Comparison of ENCODE assay signal across 15 cellular contexts in genomic region chr2:105777506-105778343, GRCh38. TPM values are rescaled to one million over a fixed set of nuclear protein-coding genes. Genes with fewer than 3 reads are reported as not detected.
A peak's percentile ranks its signal among the peaks of the same experiment; 100 is the strongest.
DNase-seq lines count a peak whose midpoint lies in the region; ATAC-seq and TF ChIP-seq lines count a peak whose summit lies in the region.
"Had no signal": no experiment of that assay in that cellular context is flagged by ENCODE, and none has a peak within 500 bp of the region (broad histone marks: within the 10 kb centered on the region; RNA-seq: fewer than 3 reads in every experiment).

No MANE protein-coding gene starts in this region.

- H2BK12ac ChIP-seq in trophoblast cell (ENCODE audit: low read length), result no peak overlapping the region

- no peak overlapping the region for H3K23ac ChIP-seq in trophoblast cell (ENCODE audit: low read length)

- no peaks in the 10 kb centered on the region for H3K79me1 ChIP-seq in trophoblast cell (ENCODE audit: low read length)

- H3K27ac ChIP-seq in GM23338 (ENCODE audit: low read depth), result no peak overlapping the region; the same call in 1 of the 2 replicates
- H3K27ac ChIP-seq in neutrophil, result peak overlapping the region; percentile 82
- H3K27ac ChIP-seq in trophoblast cell (ENCODE audit: low read depth, low read length), result no peak overlapping the region
- H3K27ac ChIP-seq: adrenal gland, right lobe of liver had no signal

- H3K9me3 ChIP-seq in neutrophil, result no peaks in the 10 kb centered on the region
- H3K9me3 ChIP-seq in trophoblast cell (ENCODE audit: insufficient read depth, low read depth, low read length), result no peaks in the 10 kb centered on the region
- H3K9me3 ChIP-seq: adrenal gland, heart left ventricle, right lobe of liver had no signal

- H3K4me1 Mint-ChIP-seq in T-helper 1 cell treated with Interleukin-12 subunit alpha and Interleukin-12 subunit beta and Interleukin-4 antibody, amounts not matched to agents 30 μg/mL and 1 μg/mL, for 36 hours (ENCODE audit: low read depth), result peaks cover 82% of the 10 kb centered on the region
- H3K4me1 Mint-ChIP-seq in GM23338, result peaks cover 82% of the 10 kb centered on the region
- peaks cover 83% of the 10 kb centered on the region for H3K4me1 Mint-ChIP-seq in activated T-helper 2 cell treated with anti-CD3 and anti-CD28 coated beads, Interferon-gamma antibody, Interleukin-2, Interleukin-4, amounts not matched to agents 10 μg/mL and 5 μg/mL and 100 μg/mL, durations not matched to agents 14 hours and 24 hours and 36 hours (ENCODE audit: low read depth)

- no peaks in the 10 kb centered on the region for H3F3A ChIP-seq in GM23338 (replicated peaks; ENCODE audit: low read depth)

- no peaks in the 10 kb centered on the region for H3K9me3 Mint-ChIP-seq in T-helper 1 cell treated with Interleukin-12 subunit alpha and Interleukin-12 subunit beta and Interleukin-4 antibody, amounts not matched to agents 30 μg/mL and 1 μg/mL, for 36 hours
- H3K9me3 Mint-ChIP-seq in GM23338, result no peaks in the 10 kb centered on the region; the same call in 2 of the 3 replicates
- H3K9me3 Mint-ChIP-seq in activated T-helper 2 cell treated with anti-CD3 and anti-CD28 coated beads, Interferon-gamma antibody, Interleukin-2, Interleukin-4, amounts not matched to agents 10 μg/mL and 5 μg/mL and 100 μg/mL, durations not matched to agents 14 hours and 24 hours and 36 hours, result no peaks in the 10 kb centered on the region

- H3K4me3 Mint-ChIP-seq in T-helper 1 cell treated with Interleukin-12 subunit alpha and Interleukin-12 subunit beta and Interleukin-4 antibody, amounts not matched to agents 30 μg/mL and 1 μg/mL, for 36 hours, result peak overlapping the region; percentile 12
- no peak overlapping the region for H3K4me3 Mint-ChIP-seq in GM23338
- no peak overlapping the region for H3K4me3 Mint-ChIP-seq in activated T-helper 2 cell treated with anti-CD3 and anti-CD28 coated beads, Interferon-gamma antibody, Interleukin-2, Interleukin-4, amounts not matched to agents 10 μg/mL and 5 μg/mL and 100 μg/mL, durations not matched to agents 14 hours and 24 hours and 36 hours (ENCODE audit: low read depth)

- H4K20me1 ChIP-seq in GM23338 (replicated peaks; ENCODE audit: insufficient read depth), result peaks cover 50% of the 10 kb centered on the region

- H3K18ac ChIP-seq in trophoblast cell (ENCODE audit: low read length), result no peak overlapping the region

- no CpG with 5 or more reads among the region's 11 CpGs for WGBS in trophoblast cell (ENCODE audit: extremely low coverage, insufficient coverage, insufficient read length)

- no peaks in the 10 kb centered on the region for H3K27me3 Mint-ChIP-seq in T-helper 1 cell treated with Interleukin-12 subunit alpha and Interleukin-12 subunit beta and Interleukin-4 antibody, amounts not matched to agents 30 μg/mL and 1 μg/mL, for 36 hours (ENCODE audit: low read depth)
- H3K27me3 Mint-ChIP-seq in GM23338 (ENCODE audit: insufficient read depth, low read depth, poor library complexity), result peaks cover 8% of the 10 kb centered on the region
- no peaks in the 10 kb centered on the region for H3K27me3 Mint-ChIP-seq in activated T-helper 2 cell treated with anti-CD3 and anti-CD28 coated beads, Interferon-gamma antibody, Interleukin-2, Interleukin-4, amounts not matched to agents 10 μg/mL and 5 μg/mL and 100 μg/mL, durations not matched to agents 14 hours and 24 hours and 36 hours (ENCODE audit: low read depth)

- H3K36me3 Mint-ChIP-seq in T-helper 1 cell treated with Interleukin-12 subunit alpha and Interleukin-12 subunit beta and Interleukin-4 antibody, amounts not matched to agents 30 μg/mL and 1 μg/mL, for 36 hours (ENCODE audit: low read depth), result peaks cover 29% of the 10 kb centered on the region
- H3K36me3 Mint-ChIP-seq in GM23338 (ENCODE audit: low read depth), result no peaks in the 10 kb centered on the region; the same call in 2 of the 3 replicates
- peaks cover 56% of the 10 kb centered on the region for H3K36me3 Mint-ChIP-seq in activated T-helper 2 cell treated with anti-CD3 and anti-CD28 coated beads, Interferon-gamma antibody, Interleukin-2, Interleukin-4, amounts not matched to agents 10 μg/mL and 5 μg/mL and 100 μg/mL, durations not matched to agents 14 hours and 24 hours and 36 hours (ENCODE audit: low read depth)

- H4K91ac ChIP-seq in trophoblast cell (ENCODE audit: low read depth, low read length), result no peak overlapping the region

- no peak overlapping the region for H3K9ac ChIP-seq in trophoblast cell (ENCODE audit: low read length)

- no peak overlapping the region for H2AFZ ChIP-seq in GM23338
- H2AFZ ChIP-seq in trophoblast cell (ENCODE audit: insufficient read depth, low read length, poor library complexity), result no peak overlapping the region

- no peak overlapping the region for H3K4me2 ChIP-seq in GM23338
- no peak overlapping the region for H3K4me2 ChIP-seq in trophoblast cell (ENCODE audit: low read length)

- no peak overlapping the region for H2BK120ac ChIP-seq in trophoblast cell (ENCODE audit: insufficient read depth, low read length, poor library complexity)

- H4K8ac ChIP-seq in trophoblast cell (ENCODE audit: low read depth, low read length), result no peak overlapping the region

- H3K36me3 ChIP-seq in GM23338 (ENCODE audit: insufficient read depth) (no peaks in the 10 kb centered on the region), neutrophil (no peaks in the 10 kb centered on the region), trophoblast cell (ENCODE audit: control insufficient read depth in 1 of 2, insufficient read depth in 2 of 2, low read length in 2 of 2) (peaks cover 2 to 6% of the 10 kb centered on the region in 2 experiments)
- H3K36me3 ChIP-seq: adrenal gland, right lobe of liver had no signal

- H2BK5ac ChIP-seq in trophoblast cell (ENCODE audit: low read depth, low read length, poor library complexity), result no peak overlapping the region

- no peak overlapping the region for H3K4ac ChIP-seq in trophoblast cell (ENCODE audit: low read depth, low read length)

- ATAC-seq in GM23338 (0 out of 3 replicates have a peak, but pooled peaks have one; percentile 10), HG03520 (IDR thresholded peaks at IDR 0.05; ENCODE audit: unreplicated experiment) (no peak)
- ATAC-seq: activated CD4-positive, CD25-positive, alpha-beta regulatory T cell treated with anti-CD3 and anti-CD28 coated beads, Interleukin-2, amount 50 U/mL, for 24 hours; right lobe of liver had no signal

- no peaks in the 10 kb centered on the region for H3K9me2 ChIP-seq in GM23338 (ENCODE audit: insufficient read depth)

- H3K27ac Mint-ChIP-seq in T-helper 1 cell treated with Interleukin-12 subunit alpha and Interleukin-12 subunit beta and Interleukin-4 antibody, amounts not matched to agents 30 μg/mL and 1 μg/mL, for 36 hours, result peak overlapping the region; percentile 80
- no peak overlapping the region; the same call in 1 of the 2 replicates for H3K27ac Mint-ChIP-seq in GM23338
- peak overlapping the region; percentile 78 for H3K27ac Mint-ChIP-seq in activated T-helper 2 cell treated with anti-CD3 and anti-CD28 coated beads, Interferon-gamma antibody, Interleukin-2, Interleukin-4, amounts not matched to agents 10 μg/mL and 5 μg/mL and 100 μg/mL, durations not matched to agents 14 hours and 24 hours and 36 hours

- DNase-seq in T-helper 1 cell, result no peak
- no peak for DNase-seq in GM23338 (ENCODE audit: low spot score)
- DNase-seq in activated T-helper 2 cell treated with anti-CD3 and anti-CD28 coated beads, Interferon-gamma antibody, Interleukin-2, Interleukin-4, amounts not matched to agents 10 μg/mL and 5 μg/mL and 100 μg/mL, durations not matched to agents 14 hours and 24 hours and 36 hours (ENCODE audit: low spot score), result no peak
- DNase-seq in GM03348 (ENCODE audit: low spot score), result no peak
- no peak for DNase-seq in trophoblast cell
- DNase-seq: adrenal gland, COR-L47, heart left ventricle, IMR-90, NCI-H1092, right lobe of liver had no signal

- no peak overlapping the region for H4K12ac ChIP-seq in trophoblast cell (ENCODE audit: low read depth, low read length)

- H3K4me1 ChIP-seq in GM23338 (ENCODE audit: insufficient read depth), result peaks cover 20% of the 10 kb centered on the region
- H3K4me1 ChIP-seq in neutrophil (ENCODE audit: control insufficient read depth in 1 of 2, insufficient read depth in 1 of 2, low read depth in 1 of 2, low read length in 1 of 2), result peaks cover 54 to 60% of the 10 kb centered on the region in 2 experiments
- H3K4me1 ChIP-seq in trophoblast cell (ENCODE audit: control insufficient read depth in 1 of 2, insufficient read depth in 2 of 2, low read length in 2 of 2), result no peaks in the 10 kb centered on the region
- H3K4me1 ChIP-seq: right lobe of liver had no signal

- no peaks in the 10 kb centered on the region for H3K27me3 ChIP-seq in GM23338 (ENCODE audit: insufficient read depth)
- no peaks in the 10 kb centered on the region for H3K27me3 ChIP-seq in neutrophil
- H3K27me3 ChIP-seq in trophoblast cell (ENCODE audit: insufficient read depth, low read length), result no peaks in the 10 kb centered on the region
- H3K27me3 ChIP-seq: adrenal gland, heart left ventricle, right lobe of liver had no signal

- H3K4me3 ChIP-seq in GM23338, result no peak overlapping the region
- no peak overlapping the region for H3K4me3 ChIP-seq in neutrophil (ENCODE audit: low read depth in 1 of 2, low read length in 1 of 2)
- H3K4me3 ChIP-seq in trophoblast cell (ENCODE audit: low read depth, low read length), result no peak overlapping the region
- H3K4me3 ChIP-seq: adrenal gland, heart left ventricle, right lobe of liver had no signal

- intact Hi-C loops in activated T-helper 2 cell treated with anti-CD3 and anti-CD28 coated beads, Interferon-gamma antibody, Interleukin-2, Interleukin-4, amounts not matched to agents 10 μg/mL and 5 μg/mL and 100 μg/mL, durations not matched to agents 14 hours and 24 hours and 36 hours (cut with micrococcal nuclease), result no loop called here

- no peak overlapping the region for H3K14ac ChIP-seq in trophoblast cell (ENCODE audit: low read length)

- peaks cover 95% of the 10 kb centered on the region for H3K79me2 ChIP-seq in GM23338 (replicated peaks; ENCODE audit: insufficient read depth)
- peaks cover 6% of the 10 kb centered on the region for H3K79me2 ChIP-seq in trophoblast cell (ENCODE audit: control insufficient read depth, insufficient read depth, low read length, poor library complexity)

- no peak overlapping the region for H2AK5ac ChIP-seq in trophoblast cell (ENCODE audit: low read length)

- no peak for TF ChIP-seq CTCF in GM23338 (conservative IDR thresholded peaks at IDR 0.05; ENCODE audit: low read depth in 2 of 2)
- no peak for TF ChIP-seq CTCF in neutrophil (IDR thresholded peaks at IDR 0.05)

RNA-seq across cellular contexts. Expression of gene NCK2, which starts 33.0 kb away (rescaled TPM):
- 59.9 and 62.4 TPM in 2 replicates for total RNA-seq in GM23338 (2014; rRNA removed; shearing (Covaris generic))
- 26.9 and 28.4 TPM in 2 replicates for polyA plus RNA-seq in GM23338 (2016; fragmentation: Nextera tagmentation; extraction: Ambion mirVana)
- 72.4 and 73.9 TPM in 2 replicates for total RNA-seq in activated T-helper 2 cell treated with anti-CD3 and anti-CD28 coated beads, Interferon-gamma antibody, Interleukin-2, Interleukin-4, amounts not matched to agents 10 μg/mL and 5 μg/mL and 100 μg/mL, durations not matched to agents 14 hours and 24 hours and 36 hours
- 48.7 and 51.4 TPM in 2 replicates for polyA plus RNA-seq in trophoblast cell (2013)
